In the genomic region with DNA sequence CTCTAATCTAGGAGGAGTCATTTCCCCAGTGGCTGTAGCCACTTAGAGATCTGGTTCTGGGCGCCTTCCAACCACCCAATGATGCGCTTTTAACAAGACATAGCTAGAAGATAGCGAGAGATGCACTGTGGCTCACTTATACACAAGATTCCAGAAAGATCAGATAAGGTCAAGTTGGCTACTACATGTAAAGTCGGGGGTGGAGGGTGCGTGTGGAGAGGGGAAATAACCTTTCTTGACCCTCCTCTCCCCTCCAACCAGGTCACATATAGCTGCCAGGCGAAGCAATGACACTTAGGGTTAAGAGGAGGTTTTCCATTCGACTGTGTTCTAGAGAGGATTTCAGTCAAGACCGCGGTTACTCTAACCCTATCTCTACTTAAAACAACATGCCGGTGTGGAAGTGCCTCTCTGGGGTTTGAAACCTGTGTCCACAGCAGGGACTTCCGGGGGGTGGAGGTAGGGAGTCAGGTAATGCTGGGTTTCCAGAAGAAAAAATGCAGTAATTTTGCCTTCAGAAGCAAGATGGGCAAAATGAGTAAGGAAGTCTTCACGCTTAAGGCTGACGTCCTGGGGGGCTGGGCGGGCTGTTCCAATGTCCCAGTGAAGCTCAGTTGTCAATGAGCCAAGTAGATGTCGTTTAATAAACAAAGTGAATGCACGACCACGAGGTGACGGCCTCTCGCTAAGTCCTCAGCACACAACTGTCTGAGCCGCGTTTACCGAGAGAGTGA, we compare ENCODE assay signal across 1 cellular context.
TF ChIP-seq lines count a peak whose summit lies in the region.

No MANE protein-coding gene starts in this region.

TF ChIP-seq in H1, 55 proteins besides CTCF, POLR2A, EP300 and RAD21 (continued from another document):
- TF ChIP-seq KDM1A (IDR thresholded peaks at IDR 0.05; ENCODE audit: borderline replicate concordance, low read length) (no peak), NRF1 (IDR thresholded peaks at IDR 0.05; ENCODE audit: low read depth, low read length) (no peak)
